1 cellular context compared by ENCODE assay signal in the genomic region with DNA sequence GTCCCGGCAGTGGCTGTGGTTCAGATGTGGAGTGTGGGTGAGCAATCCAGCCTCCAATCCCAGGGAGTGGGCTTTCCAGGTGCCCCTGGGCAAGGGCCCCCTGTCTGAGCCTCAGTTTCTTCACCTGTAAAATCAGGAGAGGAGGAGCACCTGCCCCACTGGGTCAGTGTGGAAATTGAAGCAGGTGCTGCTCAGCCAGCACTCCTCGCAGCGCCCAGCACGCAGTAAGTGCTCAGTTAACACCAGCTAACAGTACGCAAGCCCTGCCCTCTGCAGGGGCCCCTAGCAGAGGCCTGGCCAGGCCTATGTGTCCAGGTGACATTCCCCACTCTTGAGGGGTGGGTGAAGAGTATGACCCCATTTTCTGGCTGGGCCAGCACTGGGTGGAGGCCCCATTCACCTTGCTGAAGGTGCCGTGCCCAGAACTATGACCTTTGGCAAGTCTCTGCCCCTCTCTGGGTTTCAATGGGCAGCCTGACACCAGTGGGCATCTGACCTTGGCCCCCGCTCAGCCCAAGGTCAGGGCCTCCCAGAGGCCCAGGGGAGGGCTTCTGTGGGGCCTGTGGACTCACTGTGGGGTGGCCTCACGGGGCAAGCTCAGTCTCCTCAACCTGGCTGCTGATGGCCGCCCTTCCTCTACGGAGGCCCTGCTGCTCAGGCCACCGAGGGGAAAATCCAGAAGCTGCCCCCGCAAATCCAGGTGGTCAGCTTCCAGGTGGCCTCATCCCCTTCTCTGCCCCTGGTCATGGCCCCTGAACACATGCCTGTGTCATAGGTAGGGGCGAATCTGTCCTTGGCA.
TF ChIP-seq lines count a peak whose summit lies in the region.

No MANE protein-coding gene starts in this region.

TF ChIP-seq in HepG2, 621 proteins besides CTCF, POLR2A, EP300 and RAD21 (continued from another document and continues in another):
- TF ChIP-seq KLF12 (CRISPR knock-in tag; IDR thresholded peaks at IDR 0.05; ENCODE audit: borderline replicate concordance) (peak; percentile 82), ZNF629 (CRISPR knock-in tag; conservative IDR thresholded peaks at IDR 0.05) (peak; percentile 66), ZNF138 (CRISPR knock-in tag; IDR thresholded peaks at IDR 0.05; ENCODE audit: low read depth) (no peak), SP5 (CRISPR knock-in tag; IDR thresholded peaks at IDR 0.05; ENCODE audit: borderline replicate concordance, low read depth) (peak; percentile 37), NFE2L1 (CRISPR knock-in tag; IDR thresholded peaks at IDR 0.05; ENCODE audit: borderline replicate concordance) (no peak), CAMTA2 (CRISPR knock-in tag; IDR thresholded peaks at IDR 0.05; ENCODE audit: borderline replicate concordance) (no peak), CHD2 (IDR thresholded peaks at IDR 0.05; ENCODE audit: low read depth, low read length) (no peak), EZH2 (conservative IDR thresholded peaks at IDR 0.05; ENCODE audit: low read depth, low read length) (no peak), RFXAP (CRISPR knock-in tag; IDR thresholded peaks at IDR 0.05; ENCODE audit: borderline replicate concordance) (peak; percentile 78), ZNF7 (CRISPR knock-in tag; IDR thresholded peaks at IDR 0.05) (no peak), SIX1 (CRISPR knock-in tag; IDR thresholded peaks at IDR 0.05; ENCODE audit: borderline replicate concordance) (no peak), ZFP1 (CRISPR knock-in tag; IDR thresholded peaks at IDR 0.05) (no peak), HDAC2 (CRISPR knock-in tag; IDR thresholded peaks at IDR 0.05) (peak; percentile 42), NFKBIZ (CRISPR knock-in tag; IDR thresholded peaks at IDR 0.05) (no peak), ZNF674 (CRISPR knock-in tag; IDR thresholded peaks at IDR 0.05; ENCODE audit: low read depth) (no peak), HDAC1 (CRISPR knock-in tag; IDR thresholded peaks at IDR 0.05) (peak; percentile 83), POLR2AphosphoS2 (IDR thresholded peaks at IDR 0.05; ENCODE audit: low read depth, low read length) (no peak), ZBTB21 (CRISPR knock-in tag; IDR thresholded peaks at IDR 0.05) (no peak), ZFX (CRISPR knock-in tag; IDR thresholded peaks at IDR 0.05; ENCODE audit: low read depth) (peak; percentile 78), ZNF354B (CRISPR knock-in tag; IDR thresholded peaks at IDR 0.05) (no peak), KMT2A (CRISPR knock-in tag; IDR thresholded peaks at IDR 0.05) (no peak; the same call in 1 of the 2 replicates), ZNF207 (IDR thresholded peaks at IDR 0.05; ENCODE audit: borderline replicate concordance) (no peak), BHLHE40 (IDR thresholded peaks at IDR 0.05; ENCODE audit: low read length) (no peak), SMAD9 (CRISPR knock-in tag; IDR thresholded peaks at IDR 0.05) (no peak), TBL1XR1 (IDR thresholded peaks at IDR 0.05; ENCODE audit: borderline replicate concordance, low read length, partially characterized antibody) (no peak), NPAS2 (CRISPR knock-in tag; IDR thresholded peaks at IDR 0.05; ENCODE audit: borderline replicate concordance) (no peak), HNF4G (IDR thresholded peaks at IDR 0.05; ENCODE audit: borderline replicate concordance, low read depth, low read length) (peak; percentile 58), HNF4G (CRISPR knock-in tag; IDR thresholded peaks at IDR 0.05; ENCODE audit: borderline replicate concordance, low read depth) (no peak), TRIM24 (CRISPR knock-in tag; IDR thresholded peaks at IDR 0.05) (no peak), TCF7L2 (IDR thresholded peaks at IDR 0.05; ENCODE audit: low read depth, low read length) (no peak), ZFP62 (CRISPR knock-in tag; IDR thresholded peaks at IDR 0.05) (no peak), CCDC6 (CRISPR knock-in tag; IDR thresholded peaks at IDR 0.05) (no peak), U2AF2 (IDR thresholded peaks at IDR 0.05; ENCODE audit: low read depth, low read length) (no peak; the same call in 1 of the 2 replicates)
- TF ChIP-seq, protein P1, sequence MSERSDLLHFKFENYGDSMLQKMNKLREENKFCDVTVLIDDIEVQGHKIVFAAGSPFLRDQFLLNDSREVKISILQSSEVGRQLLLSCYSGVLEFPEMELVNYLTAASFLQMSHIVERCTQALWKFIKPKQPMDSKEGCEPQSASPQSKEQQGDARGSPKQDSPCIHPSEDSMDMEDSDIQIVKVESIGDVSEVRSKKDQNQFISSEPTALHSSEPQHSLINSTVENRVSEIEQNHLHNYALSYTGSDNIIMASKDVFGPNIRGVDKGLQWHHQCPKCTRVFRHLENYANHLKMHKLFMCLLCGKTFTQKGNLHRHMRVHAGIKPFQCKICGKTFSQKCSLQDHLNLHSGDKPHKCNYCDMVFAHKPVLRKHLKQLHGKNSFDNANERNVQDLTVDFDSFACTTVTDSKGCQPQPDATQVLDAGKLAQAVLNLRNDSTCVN (CRISPR knock-in tag; IDR thresholded peaks at IDR 0.05; ENCODE audit: borderline replicate concordance): no peak
- TF ChIP-seq, protein P2, sequence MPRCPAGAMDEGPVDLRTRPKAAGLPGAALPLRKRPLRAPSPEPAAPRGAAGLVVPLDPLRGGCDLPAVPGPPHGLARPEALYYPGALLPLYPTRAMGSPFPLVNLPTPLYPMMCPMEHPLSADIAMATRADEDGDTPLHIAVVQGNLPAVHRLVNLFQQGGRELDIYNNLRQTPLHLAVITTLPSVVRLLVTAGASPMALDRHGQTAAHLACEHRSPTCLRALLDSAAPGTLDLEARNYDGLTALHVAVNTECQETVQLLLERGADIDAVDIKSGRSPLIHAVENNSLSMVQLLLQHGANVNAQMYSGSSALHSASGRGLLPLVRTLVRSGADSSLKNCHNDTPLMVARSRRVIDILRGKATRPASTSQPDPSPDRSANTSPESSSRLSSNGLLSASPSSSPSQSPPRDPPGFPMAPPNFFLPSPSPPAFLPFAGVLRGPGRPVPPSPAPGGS (CRISPR knock-in tag; IDR thresholded peaks at IDR 0.05): no peak
- TF ChIP-seq, protein P3, sequence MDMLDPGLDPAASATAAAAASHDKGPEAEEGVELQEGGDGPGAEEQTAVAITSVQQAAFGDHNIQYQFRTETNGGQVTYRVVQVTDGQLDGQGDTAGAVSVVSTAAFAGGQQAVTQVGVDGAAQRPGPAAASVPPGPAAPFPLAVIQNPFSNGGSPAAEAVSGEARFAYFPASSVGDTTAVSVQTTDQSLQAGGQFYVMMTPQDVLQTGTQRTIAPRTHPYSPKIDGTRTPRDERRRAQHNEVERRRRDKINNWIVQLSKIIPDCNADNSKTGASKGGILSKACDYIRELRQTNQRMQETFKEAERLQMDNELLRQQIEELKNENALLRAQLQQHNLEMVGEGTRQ (IDR thresholded peaks at IDR 0.05; ENCODE audit: low read depth, low read length): no peak
- TF ChIP-seq, protein P3 (CRISPR knock-in tag; IDR thresholded peaks at IDR 0.05; ENCODE audit: borderline replicate concordance): no peak
- TF ChIP-seq, protein P4, sequence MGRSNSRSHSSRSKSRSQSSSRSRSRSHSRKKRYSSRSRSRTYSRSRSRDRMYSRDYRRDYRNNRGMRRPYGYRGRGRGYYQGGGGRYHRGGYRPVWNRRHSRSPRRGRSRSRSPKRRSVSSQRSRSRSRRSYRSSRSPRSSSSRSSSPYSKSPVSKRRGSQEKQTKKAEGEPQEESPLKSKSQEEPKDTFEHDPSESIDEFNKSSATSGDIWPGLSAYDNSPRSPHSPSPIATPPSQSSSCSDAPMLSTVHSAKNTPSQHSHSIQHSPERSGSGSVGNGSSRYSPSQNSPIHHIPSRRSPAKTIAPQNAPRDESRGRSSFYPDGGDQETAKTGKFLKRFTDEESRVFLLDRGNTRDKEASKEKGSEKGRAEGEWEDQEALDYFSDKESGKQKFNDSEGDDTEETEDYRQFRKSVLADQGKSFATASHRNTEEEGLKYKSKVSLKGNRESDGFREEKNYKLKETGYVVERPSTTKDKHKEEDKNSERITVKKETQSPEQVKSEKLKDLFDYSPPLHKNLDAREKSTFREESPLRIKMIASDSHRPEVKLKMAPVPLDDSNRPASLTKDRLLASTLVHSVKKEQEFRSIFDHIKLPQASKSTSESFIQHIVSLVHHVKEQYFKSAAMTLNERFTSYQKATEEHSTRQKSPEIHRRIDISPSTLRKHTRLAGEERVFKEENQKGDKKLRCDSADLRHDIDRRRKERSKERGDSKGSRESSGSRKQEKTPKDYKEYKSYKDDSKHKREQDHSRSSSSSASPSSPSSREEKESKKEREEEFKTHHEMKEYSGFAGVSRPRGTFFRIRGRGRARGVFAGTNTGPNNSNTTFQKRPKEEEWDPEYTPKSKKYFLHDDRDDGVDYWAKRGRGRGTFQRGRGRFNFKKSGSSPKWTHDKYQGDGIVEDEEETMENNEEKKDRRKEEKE (IDR thresholded peaks at IDR 0.05): no peak
- TF ChIP-seq, protein P5, sequence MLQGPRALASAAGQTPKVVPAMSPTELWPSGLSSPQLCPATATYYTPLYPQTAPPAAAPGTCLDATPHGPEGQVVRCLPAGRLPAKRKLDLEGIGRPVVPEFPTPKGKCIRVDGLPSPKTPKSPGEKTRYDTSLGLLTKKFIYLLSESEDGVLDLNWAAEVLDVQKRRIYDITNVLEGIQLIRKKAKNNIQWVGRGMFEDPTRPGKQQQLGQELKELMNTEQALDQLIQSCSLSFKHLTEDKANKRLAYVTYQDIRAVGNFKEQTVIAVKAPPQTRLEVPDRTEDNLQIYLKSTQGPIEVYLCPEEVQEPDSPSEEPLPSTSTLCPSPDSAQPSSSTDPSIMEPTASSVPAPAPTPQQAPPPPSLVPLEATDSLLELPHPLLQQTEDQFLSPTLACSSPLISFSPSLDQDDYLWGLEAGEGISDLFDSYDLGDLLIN (CRISPR knock-in tag; IDR thresholded peaks at IDR 0.05; ENCODE audit: borderline replicate concordance): no peak; the same call in 1 of the 2 replicates
- TF ChIP-seq, protein P6, sequence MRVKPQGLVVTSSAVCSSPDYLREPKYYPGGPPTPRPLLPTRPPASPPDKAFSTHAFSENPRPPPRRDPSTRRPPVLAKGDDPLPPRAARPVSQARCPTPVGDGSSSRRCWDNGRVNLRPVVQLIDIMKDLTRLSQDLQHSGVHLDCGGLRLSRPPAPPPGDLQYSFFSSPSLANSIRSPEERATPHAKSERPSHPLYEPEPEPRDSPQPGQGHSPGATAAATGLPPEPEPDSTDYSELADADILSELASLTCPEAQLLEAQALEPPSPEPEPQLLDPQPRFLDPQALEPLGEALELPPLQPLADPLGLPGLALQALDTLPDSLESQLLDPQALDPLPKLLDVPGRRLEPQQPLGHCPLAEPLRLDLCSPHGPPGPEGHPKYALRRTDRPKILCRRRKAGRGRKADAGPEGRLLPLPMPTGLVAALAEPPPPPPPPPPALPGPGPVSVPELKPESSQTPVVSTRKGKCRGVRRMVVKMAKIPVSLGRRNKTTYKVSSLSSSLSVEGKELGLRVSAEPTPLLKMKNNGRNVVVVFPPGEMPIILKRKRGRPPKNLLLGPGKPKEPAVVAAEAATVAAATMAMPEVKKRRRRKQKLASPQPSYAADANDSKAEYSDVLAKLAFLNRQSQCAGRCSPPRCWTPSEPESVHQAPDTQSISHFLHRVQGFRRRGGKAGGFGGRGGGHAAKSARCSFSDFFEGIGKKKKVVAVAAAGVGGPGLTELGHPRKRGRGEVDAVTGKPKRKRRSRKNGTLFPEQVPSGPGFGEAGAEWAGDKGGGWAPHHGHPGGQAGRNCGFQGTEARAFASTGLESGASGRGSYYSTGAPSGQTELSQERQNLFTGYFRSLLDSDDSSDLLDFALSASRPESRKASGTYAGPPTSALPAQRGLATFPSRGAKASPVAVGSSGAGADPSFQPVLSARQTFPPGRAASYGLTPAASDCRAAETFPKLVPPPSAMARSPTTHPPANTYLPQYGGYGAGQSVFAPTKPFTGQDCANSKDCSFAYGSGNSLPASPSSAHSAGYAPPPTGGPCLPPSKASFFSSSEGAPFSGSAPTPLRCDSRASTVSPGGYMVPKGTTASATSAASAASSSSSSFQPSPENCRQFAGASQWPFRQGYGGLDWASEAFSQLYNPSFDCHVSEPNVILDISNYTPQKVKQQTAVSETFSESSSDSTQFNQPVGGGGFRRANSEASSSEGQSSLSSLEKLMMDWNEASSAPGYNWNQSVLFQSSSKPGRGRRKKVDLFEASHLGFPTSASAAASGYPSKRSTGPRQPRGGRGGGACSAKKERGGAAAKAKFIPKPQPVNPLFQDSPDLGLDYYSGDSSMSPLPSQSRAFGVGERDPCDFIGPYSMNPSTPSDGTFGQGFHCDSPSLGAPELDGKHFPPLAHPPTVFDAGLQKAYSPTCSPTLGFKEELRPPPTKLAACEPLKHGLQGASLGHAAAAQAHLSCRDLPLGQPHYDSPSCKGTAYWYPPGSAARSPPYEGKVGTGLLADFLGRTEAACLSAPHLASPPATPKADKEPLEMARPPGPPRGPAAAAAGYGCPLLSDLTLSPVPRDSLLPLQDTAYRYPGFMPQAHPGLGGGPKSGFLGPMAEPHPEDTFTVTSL (CRISPR knock-in tag; IDR thresholded peaks at IDR 0.05; ENCODE audit: borderline replicate concordance): no peak
- TF ChIP-seq, protein P7, sequence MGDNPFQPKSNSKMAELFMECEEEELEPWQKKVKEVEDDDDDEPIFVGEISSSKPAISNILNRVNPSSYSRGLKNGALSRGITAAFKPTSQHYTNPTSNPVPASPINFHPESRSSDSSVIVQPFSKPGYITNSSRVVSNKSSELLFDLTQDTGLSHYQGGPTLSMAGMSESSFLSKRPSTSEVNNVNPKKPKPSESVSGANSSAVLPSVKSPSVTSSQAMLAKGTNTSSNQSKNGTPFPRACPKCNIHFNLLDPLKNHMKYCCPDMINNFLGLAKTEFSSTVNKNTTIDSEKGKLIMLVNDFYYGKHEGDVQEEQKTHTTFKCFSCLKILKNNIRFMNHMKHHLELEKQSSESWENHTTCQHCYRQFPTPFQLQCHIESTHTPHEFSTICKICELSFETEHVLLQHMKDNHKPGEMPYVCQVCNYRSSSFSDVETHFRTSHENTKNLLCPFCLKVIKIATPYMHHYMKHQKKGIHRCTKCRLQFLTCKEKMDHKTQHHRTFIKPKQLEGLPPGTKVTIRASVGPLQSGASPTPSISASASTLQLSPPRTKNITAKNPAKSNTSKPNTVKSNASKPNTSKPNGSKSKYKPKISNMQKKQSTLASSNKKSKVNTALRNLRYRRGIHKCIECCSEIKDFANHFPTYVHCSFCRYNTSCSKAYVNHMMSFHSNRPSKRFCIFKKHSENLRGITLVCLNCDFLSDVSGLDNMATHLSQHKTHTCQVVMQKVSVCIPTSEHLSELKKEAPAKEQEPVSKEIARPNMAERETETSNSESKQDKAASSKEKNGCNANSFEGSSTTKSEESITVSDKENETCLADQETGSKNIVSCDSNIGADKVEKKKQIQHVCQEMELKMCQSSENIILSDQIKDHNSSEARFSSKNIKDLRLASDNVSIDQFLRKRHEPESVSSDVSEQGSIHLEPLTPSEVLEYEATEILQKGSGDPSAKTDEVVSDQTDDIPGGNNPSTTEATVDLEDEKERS (CRISPR knock-in tag; IDR thresholded peaks at IDR 0.05): peak; percentile 30; the same call in 1 of the 2 replicates
